ENCODE assay signal across 23 cellular contexts in the genomic region with DNA sequence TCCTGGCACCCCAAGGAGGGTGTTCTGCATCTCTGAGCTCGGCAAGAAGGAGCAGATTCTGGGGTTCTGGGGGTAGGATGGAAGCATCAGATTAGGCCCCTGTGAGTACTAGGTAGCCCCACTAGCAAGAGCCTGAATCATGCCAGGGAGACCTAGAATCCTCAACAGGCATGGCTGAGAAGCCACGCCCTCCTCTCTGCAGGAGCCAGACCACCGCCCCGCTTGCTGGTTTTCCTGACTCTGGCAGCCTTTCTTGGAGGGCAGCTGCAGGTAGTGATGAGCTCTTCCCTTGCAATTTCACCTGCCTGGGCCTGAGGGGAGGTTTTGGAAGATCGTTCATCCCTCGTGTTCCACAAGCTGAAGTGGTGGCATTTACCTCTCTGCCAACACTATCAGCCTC.
"Had no signal": no experiment of that assay in that cellular context is flagged by ENCODE, and none has a peak within 500 bp of the region (broad histone marks: within the 10 kb centered on the region; RNA-seq: fewer than 3 reads in every experiment).

No MANE protein-coding gene starts in this region.

- DNase-seq: dorsolateral prefrontal cortex; effector CD4-positive, alpha-beta T cell; hypothalamus; left ventricle myocardium superior; lower lobe of right lung; nephron progenitor cell; occipital lobe; ovary; posterior cingulate gyrus; psoas muscle; right cardiac atrium; sigmoid colon; stimulated activated CD4-positive, alpha-beta T cell treated with anti-CD3 and anti-CD28 coated beads, Interleukin-2, amount 100 ng/mL, for 24 hours; stimulated activated CD4-positive, alpha-beta T cell treated with anti-CD3 and anti-CD28 coated beads, Interleukin-4, amount 100 ng/mL, for 24 hours; stimulated activated naive CD4-positive, alpha-beta T cell treated with Interleukin-2 at 50 U/mL for 16 hours; upper lobe of left lung; uterus had no signal

- H3K36me3 ChIP-seq: lower lobe of right lung, ovary, sigmoid colon, thoracic aorta, tibial nerve, upper lobe of left lung, uterus had no signal

- H3K27ac ChIP-seq: dorsolateral prefrontal cortex, lower lobe of right lung, ovary, psoas muscle, sigmoid colon, thoracic aorta, tibial nerve, upper lobe of left lung, uterus had no signal

- ATAC-seq: left ventricle myocardium superior; lower lobe of right lung; psoas muscle; right cardiac atrium; stimulated activated effector memory CD8-positive, alpha-beta T cell treated with anti-CD3 and anti-CD28 coated beads, Interleukin-12 subunit alpha, Interleukin-12 subunit beta, amount 100 ng/mL, for 72 hours had no signal

- H3K36me3 Mint-ChIP-seq: stimulated activated effector memory CD8-positive, alpha-beta T cell treated with anti-CD3 and anti-CD28 coated beads, Interleukin-12 subunit alpha, Interleukin-12 subunit beta, amount 100 ng/mL, for 72 hours had no signal

- FAIRE-seq: colon, frontal cortex, keratinocyte had no signal

- H3K4me3 Mint-ChIP-seq: nephron progenitor cell; stimulated activated effector memory CD8-positive, alpha-beta T cell treated with anti-CD3 and anti-CD28 coated beads, Interleukin-12 subunit alpha, Interleukin-12 subunit beta, amount 100 ng/mL, for 72 hours had no signal

- H3K9me3 ChIP-seq: lower lobe of right lung, ovary, psoas muscle, sigmoid colon, uterus had no signal

- H3K27me3 ChIP-seq: ovary, tibial nerve, upper lobe of left lung, uterus had no signal

- H3K27ac Mint-ChIP-seq: nephron progenitor cell; stimulated activated effector memory CD8-positive, alpha-beta T cell treated with anti-CD3 and anti-CD28 coated beads, Interleukin-12 subunit alpha, Interleukin-12 subunit beta, amount 100 ng/mL, for 72 hours had no signal

- H3K4me3 ChIP-seq: dorsolateral prefrontal cortex, lower lobe of right lung, ovary, psoas muscle, sigmoid colon, thoracic aorta, tibial nerve, upper lobe of left lung, uterus had no signal
